ENCODE assay signal across 13 cellular contexts in genomic region chr9:5879419-5880181, GRCh38. TPM values are rescaled to one million over a fixed set of nuclear protein-coding genes. Genes with fewer than 3 reads are reported as not detected.
DNase-seq lines count a peak whose midpoint lies in the region; ATAC-seq, FAIRE-seq and TF ChIP-seq lines count a peak whose summit lies in the region.
"Had no signal": no experiment of that assay in that cellular context is flagged by ENCODE, and none has a peak within 500 bp of the region (broad histone marks: within the 10 kb centered on the region; RNA-seq: fewer than 3 reads in every experiment).

No MANE protein-coding gene starts in this region.

- peak overlapping the region; percentile 48 for H2BK5ac ChIP-seq in IMR-90 (ENCODE audit: low read depth, low read length, poor library complexity, severe bottlenecking)
- H2BK5ac ChIP-seq in H9 (ENCODE audit: insufficient read length, low read length): no peak overlapping the region

- peak; percentile 72 for DNase-seq in AG20443 (ENCODE audit: low spot score)
- peak; percentile 71 for DNase-seq in IMR-90
- peak; percentile 42 for DNase-seq in amniotic stem cell (lab: John Stamatoyannopoulos, UW)
- peak; percentile 57 for DNase-seq in keratinocyte (ENCODE audit: low read depth, low spot score)
- DNase-seq in NCI-H1930 (lab: John Stamatoyannopoulos, UW): no peak
- DNase-seq in activated CD4-positive, alpha-beta T cell treated with anti-CD3 and anti-CD28 coated beads for 48 hours: no peak
- no peak for DNase-seq in activated T-cell treated with anti-CD3 and anti-CD28 coated beads, Interleukin-2, amount 50 U/mL, for 48 hours
- no peak for DNase-seq in H9
- DNase-seq: activated CD4-positive, alpha-beta memory T cell treated with anti-CD3 and anti-CD28 coated beads, Interleukin-2, amount 10 ng/mL, durations not matched to agents 7 days and 5 days; NCI-H1417 treated with DMSO at 0.1 percent for 48 hours; pancreas had no signal

- H2BK12ac ChIP-seq in H9 (ENCODE audit: insufficient read length, low read depth, low read length): no peak overlapping the region

- H3K27me3 ChIP-seq in IMR-90 (ENCODE audit: control insufficient read depth, insufficient read depth, low read length): no peaks in the 10 kb centered on the region
- no peaks in the 10 kb centered on the region for H3K27me3 ChIP-seq in keratinocyte (ENCODE audit: control insufficient read depth, extremely low read depth, insufficient read depth, low read length)
- H3K27me3 ChIP-seq in H9 (ENCODE audit: insufficient read depth, low read length): no peaks in the 10 kb centered on the region
- H3K27me3 ChIP-seq: pancreas had no signal

- H3K36me3 ChIP-seq in IMR-90 (ENCODE audit: control insufficient read depth, insufficient read depth, low read length) (no peaks in the 10 kb centered on the region), keratinocyte (ENCODE audit: control insufficient read depth in 2 of 2, extremely low read depth in 1 of 2, insufficient read depth in 2 of 2, low read length in 2 of 2) (no peaks in the 10 kb centered on the region)
- H3K36me3 ChIP-seq: pancreas had no signal

- WGBS in IMR-90 (ENCODE audit: extremely low coverage in 2 of 2, insufficient read length in 1 of 2), 2 experiments: 80% methylated on average over 4 of the region's 10 CpGs; no CpG with 5 or more reads in 1 of the 2 experiments
- no CpG with 5 or more reads among the region's 10 CpGs for WGBS in H9 (ENCODE audit: extremely low coverage, insufficient read length, low lambda C conversion rate)

- no peaks in the 10 kb centered on the region for H3K9me3 ChIP-seq in IMR-90 (ENCODE audit: control insufficient read depth, insufficient read depth, low read length)
- peaks cover 3% of the 10 kb centered on the region for H3K9me3 ChIP-seq in keratinocyte (ENCODE audit: control insufficient read depth, low read depth, low read length)
- H3K9me3 ChIP-seq in H9 (ENCODE audit: control insufficient read depth, low read depth, low read length): no peaks in the 10 kb centered on the region
- H3K9me3 ChIP-seq: pancreas had no signal

- H3K4me3 ChIP-seq in IMR-90 (ENCODE audit: insufficient read depth, low read depth, low read length) (no peak overlapping the region), keratinocyte (ENCODE audit: control insufficient read depth in 2 of 3, extremely low read depth in 1 of 3, insufficient read depth in 2 of 3, low read depth in 1 of 3, low read length in 3 of 3) (peak overlapping the region; percentile 2 to 44 (median 26))
- H3K4me3 ChIP-seq: pancreas had no signal

- peak; percentile 93 for ATAC-seq in IMR-90 (ENCODE audit: low read depth)
- ATAC-seq: stimulated activated memory B cell treated with anti-CD40 and anti-IgM and Interleukin-4, amounts not matched to agents 10 μg/mL and 1 μg/mL and 100 μg/mL, for 72 hours had no signal

- H3K27me3 Mint-ChIP-seq in H9 (ENCODE audit: low read depth): no peaks in the 10 kb centered on the region
- H3K27me3 Mint-ChIP-seq: activated CD4-positive, alpha-beta memory T cell treated with anti-CD3 and anti-CD28 coated beads, Interleukin-2, amount 10 ng/mL, durations not matched to agents 7 days and 5 days; stimulated activated memory B cell treated with anti-CD40 and anti-IgM and Interleukin-4, amounts not matched to agents 10 μg/mL and 1 μg/mL and 100 μg/mL, for 72 hours had no signal

- no peak overlapping the region for H4K5ac ChIP-seq in IMR-90 (ENCODE audit: low read depth, low read length)
- H4K5ac ChIP-seq in H9 (ENCODE audit: insufficient read length, low read depth, low read length): no peak overlapping the region

- no peak overlapping the region for H3K27ac ChIP-seq in IMR-90 (ENCODE audit: insufficient read depth, low read length)
- peak overlapping the region; percentile 45 for H3K27ac ChIP-seq in keratinocyte (ENCODE audit: control insufficient read depth, insufficient read depth, low read length)
- H3K27ac ChIP-seq in H9 (ENCODE audit: insufficient read length, low read depth, low read length): no peak overlapping the region
- H3K27ac ChIP-seq: pancreas had no signal

- no peak for TF ChIP-seq POLR2A in IMR-90 (IDR thresholded peaks at IDR 0.05; ENCODE audit: low read depth, low read length)

- peak overlapping the region; percentile 37 for H3K14ac ChIP-seq in IMR-90 (replicated peaks; ENCODE audit: low read depth, low read length)
- no peak overlapping the region for H3K14ac ChIP-seq in H9 (ENCODE audit: insufficient read depth, low read length)

- H3K18ac ChIP-seq in IMR-90 (ENCODE audit: low read depth, low read length) (no peak overlapping the region), H9 (ENCODE audit: insufficient read length, low read depth, low read length) (no peak overlapping the region)

- H3K4me1 Mint-ChIP-seq in H9: peaks cover 0 to 4% of the 10 kb centered on the region in 2 experiments; a peak in 1 of 4 replicates

- peak overlapping the region; percentile 68 for H2AFZ ChIP-seq in IMR-90 (replicated peaks; ENCODE audit: low read length, poor library complexity)
- H2AFZ ChIP-seq in keratinocyte (ENCODE audit: control insufficient read depth, low read length): peak overlapping the region; percentile 36
- H2AFZ ChIP-seq in H9 (ENCODE audit: low read length): no peak overlapping the region

- dilution Hi-C loops in IMR-90 (cut with HindIII; ENCODE audit: low sequenced_read_pairs, unreplicated experiment): no loop called here
- dilution Hi-C loops in keratinocyte (cut with MboI; ENCODE audit: extremely low pct_ligation_motif_present, low sequenced_read_pairs): no loop called here

- H3K79me2 ChIP-seq in keratinocyte (ENCODE audit: control insufficient read depth, insufficient read depth, low read length): no peaks in the 10 kb centered on the region
- no peaks in the 10 kb centered on the region for H3K79me2 ChIP-seq in H9 (ENCODE audit: insufficient read depth, low read length)

- in situ Hi-C loops in IMR-90 (cut with MboI; ENCODE audit: low sequenced_read_pairs): loop anchor here (10.0 kb wide), 1 partner anchor 425 kb away; no protein-coding TSS in a partner anchor

- H2BK15ac ChIP-seq in IMR-90 (ENCODE audit: low read depth, low read length) (no peak overlapping the region), H9 (ENCODE audit: low read depth, low read length) (no peak overlapping the region)

- H3K9me3 Mint-ChIP-seq in H9: peaks cover 2 to 3% of the 10 kb centered on the region in 2 experiments; a peak in 2 of 5 replicates
- H3K9me3 Mint-ChIP-seq: activated CD4-positive, alpha-beta memory T cell treated with anti-CD3 and anti-CD28 coated beads, Interleukin-2, amount 10 ng/mL, durations not matched to agents 7 days and 5 days had no signal

- no peaks in the 10 kb centered on the region for H3K36me3 Mint-ChIP-seq in H9 (ENCODE audit: insufficient read depth in 1 of 3, low read depth in 3 of 3)

- H4K20me1 ChIP-seq in IMR-90 (ENCODE audit: insufficient read depth, low read length) (no peaks in the 10 kb centered on the region), keratinocyte (ENCODE audit: control insufficient read depth, extremely low read depth, insufficient read depth, low read length) (no peaks in the 10 kb centered on the region), H9 (ENCODE audit: control insufficient read depth, insufficient read depth, insufficient read length) (no peaks in the 10 kb centered on the region)

- H2AK5ac ChIP-seq in IMR-90 (ENCODE audit: low read depth, low read length) (0 out of 2 replicates have a peak overlapping the region, but pooled peaks have one; percentile 1), H9 (ENCODE audit: insufficient read length, low read length) (no peak overlapping the region)

- peak; percentile 77 for FAIRE-seq in keratinocyte (lab: Jason Lieb, UNC)
- FAIRE-seq: endometrium, pancreas had no signal

- H3K23me2 ChIP-seq in H9 (ENCODE audit: insufficient read length, low read depth, low read length, poor library complexity, severe bottlenecking): no peaks in the 10 kb centered on the region

- BruUV-seq in IMR-90 (replicated peaks; lab: Mats Ljungman, UMichigan): no TSS peak

- CTCF ChIA-PET in IMR-90 (lab: Yijun Ruan, JAX): interaction anchor here (0.6 to 1.4 kb wide), 5 partner anchors 46 to 427 kb away, joined by 3 to 6 read pairs (median 4); partner anchors contain the start of gene ERMP1

- H3K4me3 Mint-ChIP-seq in H9: no peak overlapping the region
- H3K4me3 Mint-ChIP-seq: activated CD4-positive, alpha-beta memory T cell treated with anti-CD3 and anti-CD28 coated beads, Interleukin-2, amount 10 ng/mL, durations not matched to agents 7 days and 5 days; stimulated activated memory B cell treated with anti-CD40 and anti-IgM and Interleukin-4, amounts not matched to agents 10 μg/mL and 1 μg/mL and 100 μg/mL, for 72 hours had no signal

- H3K4me2 ChIP-seq in IMR-90 (ENCODE audit: low read depth, low read length): no peak overlapping the region
- peak overlapping the region; percentile 77 for H3K4me2 ChIP-seq in keratinocyte (ENCODE audit: control insufficient read depth, extremely low read depth, insufficient read depth, low read depth, low read length)
- H3K4me2 ChIP-seq in H9 (ENCODE audit: insufficient read depth, insufficient read length, low read length): no peak overlapping the region

- H3K23ac ChIP-seq in IMR-90 (ENCODE audit: low read depth, low read length) (no peak overlapping the region), H9 (ENCODE audit: insufficient read length, low read depth, low read length) (no peak overlapping the region)

- H3K4ac ChIP-seq in IMR-90 (ENCODE audit: low read depth, low read length): peak overlapping the region; percentile 68
- H3K4ac ChIP-seq in H9 (ENCODE audit: low read depth, low read length): no peak overlapping the region

- no peak overlapping the region for H3T11ph ChIP-seq in H9 (ENCODE audit: low read length)

- H3K4me1 ChIP-seq in IMR-90 (ENCODE audit: control insufficient read depth, insufficient read depth, low read length) (no peaks in the 10 kb centered on the region), keratinocyte (ENCODE audit: control insufficient read depth, extremely low read depth, insufficient read depth, low read length) (peaks cover 15% of the 10 kb centered on the region), H9 (ENCODE audit: insufficient read depth, low read length) (no peaks in the 10 kb centered on the region)
- H3K4me1 ChIP-seq: pancreas had no signal

- H2BK20ac ChIP-seq in IMR-90 (ENCODE audit: low read depth, low read length): 0 out of 2 replicates have a peak overlapping the region, but pooled peaks have one; percentile 65
- H2BK20ac ChIP-seq in H9 (ENCODE audit: low read depth, low read length, poor library complexity, severe bottlenecking): no peak overlapping the region

- no peak overlapping the region for H3K27ac Mint-ChIP-seq in H9
- H3K27ac Mint-ChIP-seq: activated CD4-positive, alpha-beta memory T cell treated with anti-CD3 and anti-CD28 coated beads, Interleukin-2, amount 10 ng/mL, durations not matched to agents 7 days and 5 days; stimulated activated memory B cell treated with anti-CD40 and anti-IgM and Interleukin-4, amounts not matched to agents 10 μg/mL and 1 μg/mL and 100 μg/mL, for 72 hours had no signal

- H3K9ac ChIP-seq in IMR-90 (ENCODE audit: low read depth, low read length): no peak overlapping the region
- H3K9ac ChIP-seq in keratinocyte (ENCODE audit: control insufficient read depth, extremely low read depth, insufficient read depth, low read length): peak overlapping the region; percentile 16
- H3K9ac ChIP-seq in H9 (ENCODE audit: extremely low read depth, insufficient read length, low read length): no peak overlapping the region

- POLR2A ChIA-PET in IMR-90 (lab: Charles Lee; ENCODE audit: unreplicated experiment): interaction anchor here (0.6 kb wide), 1 partner anchor 398 kb away, joined by 3 read pairs; no protein-coding TSS in a partner anchor

- peak overlapping the region; percentile 70; the same call in 1 of the 2 replicates for H4K91ac ChIP-seq in IMR-90 (ENCODE audit: insufficient read depth, low read depth, low read length)
- no peak overlapping the region for H4K91ac ChIP-seq in H9 (ENCODE audit: insufficient read length, low read depth, low read length)

- TF ChIP-seq CTCF in IMR-90 (conservative IDR thresholded peaks at IDR 0.05; ENCODE audit: low read depth, low read length) (no peak), keratinocyte (optimal IDR thresholded peaks at IDR 0.05 in 1 of 3, IDR thresholded peaks at IDR 0.05 in 1 of 3, conservative IDR thresholded peaks at IDR 0.05 in 1 of 3; ENCODE audit: extremely low read depth in 1 of 3, insufficient read depth in 2 of 3, low read length in 3 of 3) (no peak), H9 (conservative IDR thresholded peaks at IDR 0.05) (no peak)

- peak overlapping the region; percentile 33 for H2BK120ac ChIP-seq in IMR-90 (ENCODE audit: low read depth, low read length)
- no peak overlapping the region for H2BK120ac ChIP-seq in H9 (ENCODE audit: low read depth, low read length, poor library complexity, severe bottlenecking)

- H3K79me1 ChIP-seq in IMR-90 (ENCODE audit: low read depth in 1 of 2, low read length in 2 of 2) (no peaks in the 10 kb centered on the region), H9 (ENCODE audit: insufficient read depth, low read depth, low read length, poor library complexity, severe bottlenecking) (no peaks in the 10 kb centered on the region)

- TF ChIP-seq RAD21 in IMR-90 (IDR thresholded peaks at IDR 0.05; ENCODE audit: low read length): no peak

- H3K9me1 ChIP-seq in IMR-90 (ENCODE audit: insufficient read depth, low read length) (no peaks in the 10 kb centered on the region), keratinocyte (ENCODE audit: control insufficient read depth, extremely low read depth, insufficient read depth, low read length) (no peaks in the 10 kb centered on the region)

- peak overlapping the region; percentile 42 for H2AK9ac ChIP-seq in IMR-90 (replicated peaks; ENCODE audit: low read depth, low read length, poor library complexity)

- intact Hi-C loops in IMR-90 (cut with micrococcal nuclease): no loop called here

- H3K56ac ChIP-seq in IMR-90 (ENCODE audit: extremely low read depth, insufficient read depth, low read length) (no peak overlapping the region), H9 (ENCODE audit: insufficient read length, low read depth, low read length) (no peak overlapping the region)

- H4K8ac ChIP-seq in IMR-90 (ENCODE audit: low read depth in 2 of 2, low read length in 2 of 2) (peak overlapping the region in 1 of 2 experiments; percentile 35; a peak in 1 of 4 replicates), H9 (replicated peaks; ENCODE audit: insufficient read length, low read depth, low read length) (no peak overlapping the region)

RNA-seq across cellular contexts. Expression of gene MLANA, which starts 11.1 kb away (rescaled TPM):
- total RNA-seq in IMR-90 (2012; rRNA removed): not detected in 2 replicates
- not detected in 2 replicates for polyA plus RNA-seq in IMR-90 (2012; rRNA removed)
- polyA plus RNA-seq in IMR-90 (2012; cell fraction: cytosol; rRNA removed): not detected in 2 replicates
- polyA plus RNA-seq in IMR-90 (2012; cell fraction: nucleus; rRNA removed; ENCODE audit: low replicate concordance): not detected in 2 replicates
- not detected in 3 replicates for polyA plus RNA-seq in keratinocyte
- 0.41 TPM for polyA plus RNA-seq in keratinocyte (2011; ENCODE audit: low read depth)
- polyA plus RNA-seq in keratinocyte (2011; cell fraction: cytosol; rRNA removed): 0.24 and 0.26 TPM in 2 replicates
- not detected in 2 replicates for polyA plus RNA-seq in keratinocyte (2011; cell fraction: nucleus; rRNA removed)
- polyA plus RNA-seq in keratinocyte (2012; ENCODE audit: low replicate concordance): 0.46 and 1.0 TPM in 2 replicates
- polyA minus RNA-seq in keratinocyte: not detected in 3 replicates
- polyA minus RNA-seq in keratinocyte (2011; cell fraction: cytosol; rRNA and poly(A)+ RNA removed): not detected
- polyA minus RNA-seq in keratinocyte (2011; cell fraction: nucleus; rRNA and poly(A)+ RNA removed): not detected in 2 replicates
- total RNA-seq in H9 (2021): not detected in 2 replicates
- total RNA-seq: activated CD4-positive, alpha-beta memory T cell treated with anti-CD3 and anti-CD28 coated beads, Interleukin-2, amount 10 ng/mL, durations not matched to agents 7 days and 5 days; pancreas had no signal
- polyA plus RNA-seq: pancreas had no signal

RNA-seq across cellular contexts. Expression of gene ERMP1, which starts 46.7 kb away (rescaled TPM):
- 4.7 and 5.0 TPM in 2 replicates for total RNA-seq in IMR-90 (2012; rRNA removed)
- polyA plus RNA-seq in IMR-90 (2012; rRNA removed): 1.6 and 2.2 TPM in 2 replicates
- 1.3 TPM in 2 replicates for polyA plus RNA-seq in IMR-90 (2012; cell fraction: cytosol; rRNA removed)
- 0.72 and 2.1 TPM in 2 replicates for polyA plus RNA-seq in IMR-90 (2012; cell fraction: nucleus; rRNA removed; ENCODE audit: low replicate concordance)
- polyA plus RNA-seq in keratinocyte: 18.2 to 30.2 TPM (median 27.0 TPM) in 3 replicates
- 6.9 TPM for polyA plus RNA-seq in keratinocyte (2011; ENCODE audit: low read depth)
- 7.1 and 14.8 TPM in 2 replicates for polyA plus RNA-seq in keratinocyte (2011; cell fraction: cytosol; rRNA removed)
- 37.7 and 48.5 TPM in 2 replicates for polyA plus RNA-seq in keratinocyte (2011; cell fraction: nucleus; rRNA removed)
- polyA plus RNA-seq in keratinocyte (2012; ENCODE audit: low replicate concordance): 16.3 and 17.8 TPM in 2 replicates
- polyA minus RNA-seq in keratinocyte: 21.8 to 45.3 TPM (median 42.6 TPM) in 3 replicates
- 16.9 TPM for polyA minus RNA-seq in keratinocyte (2011; cell fraction: cytosol; rRNA and poly(A)+ RNA removed)
- polyA minus RNA-seq in keratinocyte (2011; cell fraction: nucleus; rRNA and poly(A)+ RNA removed): 49.9 and 90.3 TPM in 2 replicates
- 19.0 and 20.2 TPM in 2 replicates for total RNA-seq in H9 (2021)

Comparison
In these comparisons a context has a peak if more than half of its experiments do, and no peak if none do; other contexts are left out.
1. DNase-seq: peak in AG20443 (single experiment), IMR-90 (single experiment), amniotic stem cell (single experiment) and keratinocyte (single experiment); none in NCI-H1930 (0 of 2), activated CD4-positive, alpha-beta T cell treated with anti-CD3 and anti-CD28 coated beads for 48 hours (single experiment), activated T-cell treated with anti-CD3 and anti-CD28 coated beads, Interleukin-2, amount 50 U/mL, for 48 hours (0 of 2) and H9 (single experiment).